ENCODE assay signal across 8 cellular contexts in genomic region chr2:102806250-102806837, GRCh38. TPM values are rescaled to one million over a fixed set of nuclear protein-coding genes. Genes with fewer than 3 reads are reported as not detected.
DNase-seq lines count a peak whose midpoint lies in the region; ATAC-seq and TF ChIP-seq lines count a peak whose summit lies in the region.

No MANE protein-coding gene starts in this region.

- H3K9me3 Mint-ChIP-seq in WTC11 (peaks cover 28% of the 10 kb centered on the region), endothelial cell (ENCODE audit: unreplicated experiment) (peaks cover under 1% of the 10 kb centered on the region)

- WGBS in stomach, 5 donors = 37 to 50% (median 39%) methylated on average over 8 to 9 of the region's 9 CpGs

- H3K4me1 Mint-ChIP-seq in WTC11 (no peaks in the 10 kb centered on the region), endothelial cell (ENCODE audit: unreplicated experiment) (peaks cover 12% of the 10 kb centered on the region)

- H3K27me3 ChIP-seq in stomach = no peaks in the 10 kb centered on the region

- intact Hi-C loops in stomach (cut with DNase I; ENCODE audit: low total_unique reads) = no loop called here

- DNase-seq in AG09309 (ENCODE audit: low read depth) (peak; percentile 17), NCI-H2171 (lab: John Stamatoyannopoulos, UW) (peak; percentile 24), WTC11 (ENCODE audit: low spot score) (peak; percentile 81), endothelial cell (ENCODE audit: low spot score) (peak; percentile 83), midbrain (lab: John Stamatoyannopoulos, UW) (peak; percentile 68), stomach (peak; percentile 72)

- peak; percentile 82 for TF ChIP-seq CTCF in AG09309 (IDR thresholded peaks at IDR 0.05; ENCODE audit: control insufficient read depth, insufficient read depth, low read depth, low read length, missing control alignments)
- peak; percentile 54 for TF ChIP-seq CTCF in WTC11 (IDR thresholded peaks at IDR 0.05)
- peak; percentile 78 for TF ChIP-seq CTCF in endothelial cell (IDR thresholded peaks at IDR 0.05; ENCODE audit: unreplicated experiment)
- TF ChIP-seq CTCF in stomach (IDR thresholded peaks at IDR 0.05) = peak in 5 of 7 experiments; percentile 61 to 79 (median 65)

- no peak overlapping the region for H3K4me3 Mint-ChIP-seq in WTC11
- no peak overlapping the region for H3K4me3 Mint-ChIP-seq in endothelial cell (ENCODE audit: unreplicated experiment)

- H3K27ac ChIP-seq in stomach = no peak overlapping the region

- peaks cover 5 to 18% (median 11%) of the 10 kb centered on the region in 4 donors for H3K9me3 ChIP-seq in stomach

- TF ChIP-seq EP300 in stomach (IDR thresholded peaks at IDR 0.05) = no peak

- CTCF ChIA-PET in WTC11 (lab: Charles Lee) = interaction anchor here (0.6 to 2.9 kb wide), 23 partner anchors 10 to 354 kb away, joined by 3 to 91 read pairs (median 4); partner anchors contain the start of gene SLC9A4

- H3K27ac Mint-ChIP-seq in WTC11 = no peak overlapping the region
- no peak overlapping the region for H3K27ac Mint-ChIP-seq in endothelial cell (ENCODE audit: unreplicated experiment)

- H3K4me3 ChIP-seq in AG09309 (ENCODE audit: control insufficient read depth, low read depth, low read length) (no peak overlapping the region), stomach (no peak overlapping the region)

- TF ChIP-seq POLR2A in stomach (IDR thresholded peaks at IDR 0.05) = no peak

- H3K27me3 Mint-ChIP-seq in WTC11 (ENCODE audit: low read depth) = no peaks in the 10 kb centered on the region; the same call in 1 of the 2 replicates
- H3K27me3 Mint-ChIP-seq in endothelial cell (ENCODE audit: unreplicated experiment) = peaks cover 3% of the 10 kb centered on the region

- peaks cover 0 to 3% (median 0%) of the 10 kb centered on the region in 4 donors for H3K4me1 ChIP-seq in stomach

- POLR2A ChIA-PET in WTC11 (lab: Charles Lee) = no interaction called here

- ATAC-seq in GM18502 (IDR thresholded peaks at IDR 0.05; ENCODE audit: poor library complexity, unreplicated experiment) = peak; percentile 86
- ATAC-seq in HG02943 (IDR thresholded peaks at IDR 0.05; ENCODE audit: low read depth, unreplicated experiment) = peak; percentile 89
- peak; percentile 93 for ATAC-seq in WTC11

- H3K36me3 ChIP-seq in stomach = peaks cover 0 to 12% (median 5%) of the 10 kb centered on the region in 4 donors

- peaks cover 38% of the 10 kb centered on the region for H3K36me3 Mint-ChIP-seq in WTC11
- H3K36me3 Mint-ChIP-seq in endothelial cell (ENCODE audit: low read depth, unreplicated experiment) = peaks cover 14% of the 10 kb centered on the region

TF ChIP-seq in WTC11, 78 proteins besides CTCF, POLR2A, EP300 and RAD21:
- TF ChIP-seq RORB (CRISPR knock-in tag; IDR thresholded peaks at IDR 0.05) (no peak), GRHL2 (CRISPR knock-in tag; IDR thresholded peaks at IDR 0.05; ENCODE audit: insufficient replicate concordance, severe bottlenecking) (no peak), NR2C2 (CRISPR knock-in tag; IDR thresholded peaks at IDR 0.05) (no peak)

RNA-seq across cellular contexts. Expression of gene TMEM182, which starts 44.5 kb away (rescaled TPM):
- total RNA-seq in WTC11 (2021) (4.2 to 4.8 TPM (median 4.3 TPM) in 3 replicates), endothelial cell (ENCODE audit: unreplicated experiment) (6.2 TPM), stomach (1 to 10 TPM in 2 of 5 donors, not detected in 3; 1.0 to 5.3 TPM)
- 1 to 10 TPM; 1.0 to 3.4 (median 2.6) TPM for polyA plus RNA-seq in stomach

Comparison
In these comparisons a context has a peak if more than half of its experiments do, and no peak if none do; other contexts are left out.
1. DNase-seq: peak in every context shown above with its lines; median percentile 83 in endothelial cell; 81 in WTC11; 72 in stomach; 68 in midbrain; 24 in NCI-H2171; 17 in AG09309.